ENCODE assay signal across 18 cellular contexts in genomic region chr18:47345291-47345690, GRCh38.
A peak's percentile ranks its signal among the peaks of the same experiment; 100 is the strongest.
DNase-seq lines count a peak whose midpoint lies in the region; ATAC-seq and TF ChIP-seq lines count a peak whose summit lies in the region.
"Had no signal": no experiment of that assay in that cellular context is flagged by ENCODE, and none has a peak within 500 bp of the region (broad histone marks: within the 10 kb centered on the region; RNA-seq: fewer than 3 reads in every experiment).

No MANE protein-coding gene starts in this region.

- no peak for TF ChIP-seq CTCF in right atrium auricular region (IDR thresholded peaks at IDR 0.05)

- ATAC-seq in left ventricle myocardium superior (peak; percentile 27), HG02885 (IDR thresholded peaks at IDR 0.05; ENCODE audit: poor library complexity, unreplicated experiment) (no peak)

- H3K36me3 ChIP-seq in right atrium auricular region = no peaks in the 10 kb centered on the region
- H3K36me3 ChIP-seq: BLaER1, HAP-1 had no signal

- H3K27ac ChIP-seq in right atrium auricular region = no peak overlapping the region
- H3K27ac ChIP-seq: BLaER1, HL-60 had no signal

- no peak overlapping the region for H3K4me3 ChIP-seq in right atrium auricular region
- H3K4me3 ChIP-seq: BLaER1, HAP-1 had no signal

- intact Hi-C loops in left ventricle myocardium superior (cut with micrococcal nuclease) = no loop called here

- no peaks in the 10 kb centered on the region for H3K27me3 ChIP-seq in right atrium auricular region
- H3K27me3 ChIP-seq: BLaER1 had no signal

- H3K9me3 ChIP-seq in right atrium auricular region = no peaks in the 10 kb centered on the region
- H3K9me3 ChIP-seq: BLaER1, HAP-1 had no signal

- no peaks in the 10 kb centered on the region for H3K4me1 ChIP-seq in right atrium auricular region
- H3K4me1 ChIP-seq: BLaER1, HAP-1 had no signal

- DNase-seq in left ventricle myocardium superior (no peak), right atrium auricular region (ENCODE audit: low spot score) (no peak), HS-27A (ENCODE audit: low read depth) (peak; percentile 70), hepatic stellate cell (ENCODE audit: low spot score) (peak; percentile 31), NCI-H69 (lab: John Stamatoyannopoulos, UW) (no peak)
- no peak for DNase-seq in stimulated activated CD4-positive, alpha-beta T cell treated with anti-CD3 and anti-CD28 coated beads, Interleukin-2, amount 100 ng/mL, for 48 hours
- DNase-seq: 8988T; AML-193; CD4-positive, CD25-positive, alpha-beta regulatory T cell; DMS53; GOT3; HFFc6; IMR-90; KBM-7 had no signal

Comparison
In these comparisons a context has a peak if more than half of its experiments do, and no peak if none do; other contexts are left out.
1. DNase-seq: peak in HS-27A (single experiment) and hepatic stellate cell (single experiment); none in left ventricle myocardium superior (single experiment), right atrium auricular region (single experiment), NCI-H69 (single experiment) and stimulated activated CD4-positive, alpha-beta T cell treated with anti-CD3 and anti-CD28 coated beads, Interleukin-2, amount 100 ng/mL, for 48 hours (0 of 2).